Comparison of ENCODE assay signal across 21 cellular contexts in genomic region chr17:17910060-17910459, GRCh38.
"Had no signal": no experiment of that assay in that cellular context is flagged by ENCODE, and none has a peak within 500 bp of the region (broad histone marks: within the 10 kb centered on the region; RNA-seq: fewer than 3 reads in every experiment).

No MANE protein-coding gene starts in this region.

- H3K36me3 ChIP-seq: right lobe of liver, thoracic aorta, WERI-Rb-1 had no signal

- DNase-seq: activated CD4-positive, alpha-beta T cell treated with anti-CD3 and anti-CD28 coated beads for 48 hours; activated CD4-positive, alpha-beta T cell treated with anti-CD3 and anti-CD28 coated beads, Interleukin-2, amount 50 U/mL, for 48 hours; activated CD8-positive, alpha-beta memory T cell treated with anti-CD3 and anti-CD28 coated beads for 24 hours; activated effector memory CD4-positive, alpha-beta T cell treated with anti-CD3 and anti-CD28 coated beads, Interleukin-2, amount 50 U/mL, for 16 hours; activated naive CD4-positive, alpha-beta T cell treated with anti-CD3 and anti-CD28 coated beads, Interleukin-2, amount 10 ng/mL, durations not matched to agents 7 days and 5 days; activated T-cell treated with anti-CD3 and anti-CD28 coated beads, Interleukin-2, amount 50 U/mL, for 1 hour; central memory CD4-positive, alpha-beta T cell; foreskin keratinocyte; heart right ventricle; mammary epithelial cell; naive thymus-derived CD8-positive, alpha-beta T cell; nucleus accumbens; right lobe of liver; small intestine; stimulated activated CD4-positive, alpha-beta T cell treated with anti-CD3 and anti-CD28 coated beads, Interleukin-4, amount 100 ng/mL, for 24 hours; T-helper 17 cell; T1000; WERI-Rb-1 had no signal

- H2AFZ ChIP-seq: parathyroid adenoma had no signal

- H3K27ac ChIP-seq: esophagus muscularis mucosa, foreskin keratinocyte, parathyroid adenoma, thoracic aorta had no signal

- H3K27me3 ChIP-seq: esophagus muscularis mucosa, foreskin keratinocyte, heart right ventricle, right lobe of liver had no signal

- H3K9me3 ChIP-seq: heart right ventricle, right lobe of liver, thoracic aorta had no signal

- H3K4me3 ChIP-seq: esophagus muscularis mucosa, heart right ventricle, right lobe of liver, thoracic aorta had no signal

- H3K4me1 ChIP-seq: parathyroid adenoma had no signal
